Comparison of ENCODE assay signal across 8 cellular contexts in the genomic region with DNA sequence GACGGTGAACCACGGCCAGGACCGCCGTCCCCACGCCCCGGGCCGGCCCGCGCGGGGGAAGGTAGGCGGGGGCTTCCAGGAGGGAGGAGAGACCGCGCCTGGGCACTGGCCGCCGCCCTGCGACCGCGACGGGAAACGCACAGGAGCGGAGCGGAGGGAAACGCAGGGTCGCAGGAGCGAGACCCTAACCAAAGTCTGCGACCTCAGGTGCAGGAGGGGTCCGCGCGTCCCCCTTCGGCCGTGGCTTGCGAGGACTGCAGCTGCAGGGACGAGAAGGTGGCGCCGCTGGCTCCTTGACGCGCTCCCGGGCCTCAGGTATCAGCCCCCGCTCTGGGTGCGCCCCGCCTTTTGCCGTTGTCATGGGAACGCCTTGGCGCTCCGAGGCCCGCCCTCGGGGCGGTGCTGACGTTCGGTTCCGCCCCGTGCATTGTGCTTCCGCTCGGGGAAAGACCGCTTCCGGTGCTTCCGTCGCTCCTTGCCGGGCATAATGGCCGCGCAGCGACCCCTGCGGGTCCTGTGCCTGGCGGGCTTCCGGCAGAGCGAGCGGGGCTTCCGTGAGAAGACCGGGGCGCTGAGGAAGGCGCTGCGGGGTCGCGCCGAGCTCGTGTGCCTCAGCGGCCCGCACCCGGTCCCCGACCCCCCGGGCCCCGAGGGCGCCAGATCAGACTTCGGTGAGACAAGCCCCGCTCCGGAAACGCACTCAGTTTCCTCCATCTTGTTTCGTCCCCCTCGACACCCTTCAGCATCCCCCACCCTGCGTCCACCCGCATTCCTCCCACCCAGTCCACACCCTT. TPM values are rescaled to one million over a fixed set of nuclear protein-coding genes. Genes with fewer than 3 reads are reported as not detected.
DNase-seq lines count a peak whose midpoint lies in the region; FAIRE-seq and TF ChIP-seq lines count a peak whose summit lies in the region.

A gene (plus strand): TSS at position 462 of the 794 bp plus-strand sequence. CDS start 26 bp downstream, at position 488.

- POLR2A ChIA-PET in Caco-2 (lab: Charles Lee), result no interaction called here

- peaks cover 9% of the 10 kb centered on the region for H3K4me1 Mint-ChIP-seq in Caco-2 (ENCODE audit: low read depth, unreplicated experiment)
- peaks cover 18% of the 10 kb centered on the region for H3K4me1 Mint-ChIP-seq in mesothelial cell of epicardium

- H3K27me3 Mint-ChIP-seq in Caco-2 (ENCODE audit: insufficient read depth, unreplicated experiment), result no peaks in the 10 kb centered on the region
- no peaks in the 10 kb centered on the region for H3K27me3 Mint-ChIP-seq in mesothelial cell of epicardium (ENCODE audit: low read depth)

- in situ Hi-C loops in endometrial microvascular endothelial cells (cut with HindIII; ENCODE audit: inconsistent ontology term, low pct_unique_long_range_greater_than_20kb, low sequenced_read_pairs), result loop anchor here (25.0 kb wide), 1 partner anchor 129 kb away; no protein-coding TSS in a partner anchor

- H3K9me3 Mint-ChIP-seq in Caco-2 (ENCODE audit: unreplicated experiment) (no peaks in the 10 kb centered on the region), mesothelial cell of epicardium (no peaks in the 10 kb centered on the region)

- BruUV-seq in Caco-2 (replicated peaks; lab: Mats Ljungman, UMichigan), result no TSS peak

- H3K36me3 ChIP-seq in Caco-2 (ENCODE audit: control insufficient read depth, insufficient read depth, low read length) (peaks cover 3% of the 10 kb centered on the region; the same call in 1 of the 2 replicates), NT2/D1 (ENCODE audit: insufficient read depth, insufficient read length, low read length) (peaks cover 67% of the 10 kb centered on the region)

- H3K4me3 Mint-ChIP-seq in Caco-2 (ENCODE audit: unreplicated experiment), result peak within 1 kb of the TSS; percentile 95
- H3K4me3 Mint-ChIP-seq in mesothelial cell of epicardium, result peak within 1 kb of the TSS; percentile 89

- H3K36me3 Mint-ChIP-seq in Caco-2 (ENCODE audit: insufficient read depth, unreplicated experiment) (peaks cover 41% of the 10 kb centered on the region), mesothelial cell of epicardium (peaks cover 9% of the 10 kb centered on the region)

- peaks cover 18% of the 10 kb centered on the region for H3K4me1 ChIP-seq in Caco-2
- H3K4me1 ChIP-seq in NT2/D1 (ENCODE audit: insufficient read depth, insufficient read length), result peaks cover 13% of the 10 kb centered on the region

- H3K9me3 ChIP-seq in Caco-2 (no peaks in the 10 kb centered on the region), NT2/D1 (ENCODE audit: insufficient read depth, low read length) (no peaks in the 10 kb centered on the region)

- intact Hi-C loops in Caco-2 (cut with micrococcal nuclease; ENCODE audit: unreplicated experiment), result no loop called here

- H3K27ac Mint-ChIP-seq in Caco-2 (ENCODE audit: unreplicated experiment) (peak within 1 kb of the TSS; percentile 92), mesothelial cell of epicardium (peak within 1 kb of the TSS; percentile 97)

- TF ChIP-seq CTCF in Caco-2 (IDR thresholded peaks at IDR 0.05; ENCODE audit: insufficient read depth in 1 of 2, low read depth in 1 of 2, low read length in 1 of 2, severe bottlenecking in 1 of 2, unreplicated experiment in 1 of 2), result peak; percentile 63 to 75
- TF ChIP-seq CTCF in GM20000 (IDR thresholded peaks at IDR 0.05; ENCODE audit: extremely low read depth, missing control alignments), result peak; percentile 60
- peak; percentile 61 for TF ChIP-seq CTCF in mesothelial cell of epicardium (IDR thresholded peaks at IDR 0.05; ENCODE audit: unreplicated experiment)

- H3K4me3 ChIP-seq in Caco-2 (ENCODE audit: low read depth, low read length), result peak within 1 kb of the TSS; percentile 82
- H3K4me3 ChIP-seq in NT2/D1 (ENCODE audit: insufficient read length, low read depth), result peak within 1 kb of the TSS; percentile 82

- H3K27me3 ChIP-seq in Caco-2 (replicated peaks; ENCODE audit: control insufficient read depth, insufficient read depth, low read length), result no peaks in the 10 kb centered on the region
- H3K27me3 ChIP-seq in NT2/D1 (ENCODE audit: insufficient read depth, insufficient read length), result no peaks in the 10 kb centered on the region

- DNase-seq in Caco-2 (peak; percentile 97 to 99), GM20000 (ENCODE audit: low spot score) (peak; percentile 99), HTR-8/SVneo (ENCODE audit: insufficient read length, low spot score) (peak; percentile 89), NT2/D1 (ENCODE audit: low read depth, low spot score) (peak; percentile 85), mesothelial cell of epicardium (ENCODE audit: low spot score in 2 of 2, unreplicated experiment in 2 of 2) (peak; percentile 96 to 98)
- DNase-seq in activated CD8-positive, alpha-beta memory T cell treated with anti-CD3 and anti-CD28 coated beads, Interleukin-2, amount 50 U/mL, for 1 hour (ENCODE audit: extremely low read depth), result peak; percentile 87
- DNase-seq in stimulated activated CD8-positive, alpha-beta memory T cell treated with anti-CD3 and anti-CD28 coated beads, Interleukin-2, amount 100 ng/mL, for 1 hour (ENCODE audit: low read depth in 2 of 2), result peak; percentile 94 to 97

- CTCF ChIA-PET in Caco-2 (lab: Charles Lee), result interaction anchor here (1.4 to 1.5 kb wide), 2 partner anchors 133 kb away, joined by 5 to 8 read pairs; no protein-coding TSS in a partner anchor

- peak within 1 kb of the TSS; percentile 96 for H3K9ac ChIP-seq in NT2/D1 (ENCODE audit: insufficient read length, low read depth)

- FAIRE-seq in HTR-8/SVneo (lab: Jason Lieb, UNC), result peak; percentile 99

RNA-seq across cellular contexts. Expression of the gene that starts here (rescaled TPM):
- 33.1 and 39.3 TPM in 2 replicates for total RNA-seq in Caco-2 (2022)
- total RNA-seq in endometrial microvascular endothelial cells (ENCODE audit: inconsistent ontology term), result 97.7 TPM
- total RNA-seq in mesothelial cell of epicardium, result 17.3 to 24.8 TPM (median 24.5 TPM) in 3 replicates

Comparison
In these comparisons a context has a peak if more than half of its experiments do, and no peak if none do; other contexts are left out.
1. Peak in every context shown above with its lines: DNase-seq and H3K4me3 ChIP-seq.